ENCODE assay signal across 10 cellular contexts in genomic region chr2:53715568-53715967, GRCh38. TPM values are rescaled to one million over a fixed set of nuclear protein-coding genes. Genes with fewer than 3 reads are reported as not detected.
DNase-seq lines count a peak whose midpoint lies in the region; ATAC-seq and TF ChIP-seq lines count a peak whose summit lies in the region.
"Had no signal": no experiment of that assay in that cellular context is flagged by ENCODE, and none has a peak within 500 bp of the region (broad histone marks: within the 10 kb centered on the region; RNA-seq: fewer than 3 reads in every experiment).

No MANE protein-coding gene starts in this region.

- H3K4me2 ChIP-seq in GM23338: no peak overlapping the region

- H3K27ac ChIP-seq in GM23338 (ENCODE audit: low read depth) (no peak overlapping the region), VCaP (no peak overlapping the region), right lobe of liver (no peak overlapping the region)

- H3K79me2 ChIP-seq in GM23338 (replicated peaks; ENCODE audit: insufficient read depth): peaks cover 6% of the 10 kb centered on the region; the same call in 1 of the 2 replicates

- H3K27me3 Mint-ChIP-seq in GM23338 (ENCODE audit: insufficient read depth, low read depth, poor library complexity): peaks cover 1% of the 10 kb centered on the region
- no peaks in the 10 kb centered on the region for H3K27me3 Mint-ChIP-seq in activated CD4-positive, alpha-beta T cell treated with anti-CD3 and anti-CD28 coated beads, Interleukin-2, amount 10 ng/mL, durations not matched to agents 24 days and 14 days
- H3K27me3 Mint-ChIP-seq: activated naive CD4-positive, alpha-beta T cell treated with anti-CD3 and anti-CD28 coated beads, Interleukin-2, amount 50 U/mL, for 24 hours had no signal

- ATAC-seq in GM23338 (no peak), right lobe of liver (peak in 1 of 4 donors; percentile 43), HG03442 (IDR thresholded peaks at IDR 0.05; ENCODE audit: unreplicated experiment) (no peak), GM19397 (IDR thresholded peaks at IDR 0.05; ENCODE audit: unreplicated experiment) (no peak), HG02798 (IDR thresholded peaks at IDR 0.05; ENCODE audit: poor library complexity, unreplicated experiment) (no peak)
- ATAC-seq: stimulated activated effector memory CD8-positive, alpha-beta T cell treated with anti-CD3 and anti-CD28 coated beads, Interleukin-12 subunit alpha, Interleukin-12 subunit beta, amount 100 ng/mL, for 72 hours had no signal

- TF ChIP-seq POLR2A in right lobe of liver (IDR thresholded peaks at IDR 0.05): no peak

- H3F3A ChIP-seq in GM23338 (replicated peaks; ENCODE audit: low read depth): no peaks in the 10 kb centered on the region

- H3K9me2 ChIP-seq in GM23338 (ENCODE audit: insufficient read depth): 0 out of 2 replicates have a peak, but pooled peaks cover 4% of the 10 kb centered on the region

- TF ChIP-seq CTCF in BJ (IDR thresholded peaks at IDR 0.05; ENCODE audit: insufficient read depth, low read depth, low read length) (0 out of 2 replicates have a peak, but pooled peaks have one; percentile 22), GM23338 (conservative IDR thresholded peaks at IDR 0.05; ENCODE audit: low read depth in 2 of 2) (no peak; a peak in 2 of 4 replicates), VCaP (conservative IDR thresholded peaks at IDR 0.05) (peak; percentile 72), right lobe of liver (IDR thresholded peaks at IDR 0.05) (peak; percentile 32 to 52 (median 48))

- peaks cover 17% of the 10 kb centered on the region; the same call in 2 of the 3 replicates for H3K9me3 Mint-ChIP-seq in GM23338
- peaks cover 3% of the 10 kb centered on the region for H3K9me3 Mint-ChIP-seq in activated CD4-positive, alpha-beta T cell treated with anti-CD3 and anti-CD28 coated beads, Interleukin-2, amount 10 ng/mL, durations not matched to agents 24 days and 14 days
- H3K9me3 Mint-ChIP-seq: activated naive CD4-positive, alpha-beta T cell treated with anti-CD3 and anti-CD28 coated beads, Interleukin-2, amount 50 U/mL, for 24 hours; stimulated activated effector memory CD8-positive, alpha-beta T cell treated with anti-CD3 and anti-CD28 coated beads, Interleukin-12 subunit alpha, Interleukin-12 subunit beta, amount 100 ng/mL, for 72 hours had no signal

- H3K4me3 ChIP-seq in BJ (ENCODE audit: low read depth, low read length) (no peak overlapping the region), GM23338 (no peak overlapping the region), right lobe of liver (no peak overlapping the region)

- intact Hi-C loops in right lobe of liver (cut with DNase I): no loop called here
- intact Hi-C loops in activated CD4-positive, alpha-beta T cell treated with anti-CD3 and anti-CD28 coated beads, Interleukin-2, amount 10 ng/mL, durations not matched to agents 24 days and 14 days (cut with micrococcal nuclease): no loop called here

- H2AFZ ChIP-seq in GM23338: no peak overlapping the region

- peaks cover 47% of the 10 kb centered on the region for H3K36me3 Mint-ChIP-seq in GM23338 (ENCODE audit: low read depth)
- H3K36me3 Mint-ChIP-seq in activated CD4-positive, alpha-beta T cell treated with anti-CD3 and anti-CD28 coated beads, Interleukin-2, amount 10 ng/mL, durations not matched to agents 24 days and 14 days (ENCODE audit: low read depth): peaks cover 35% of the 10 kb centered on the region

- H3K4me1 ChIP-seq in GM23338 (ENCODE audit: insufficient read depth): no peaks in the 10 kb centered on the region
- H3K4me1 ChIP-seq in right lobe of liver: no peaks in the 10 kb centered on the region

- H3K36me3 ChIP-seq in BJ (ENCODE audit: control insufficient read depth, insufficient read depth, low read length): no peaks in the 10 kb centered on the region
- H3K36me3 ChIP-seq in GM23338 (ENCODE audit: insufficient read depth): peaks cover 11% of the 10 kb centered on the region
- H3K36me3 ChIP-seq in right lobe of liver: peaks cover 0 to 9% (median 0%) of the 10 kb centered on the region in 4 donors

- H3K9me3 ChIP-seq in right lobe of liver: no peaks in the 10 kb centered on the region

- CTCF ChIA-PET in BJ (lab: Yijun Ruan, JAX): interaction anchor here (0.9 to 1.4 kb wide), 6 partner anchors 9 to 295 kb away, joined by 3 to 6 read pairs (median 3); no protein-coding TSS in a partner anchor

- no peak overlapping the region for H3K27ac Mint-ChIP-seq in GM23338
- H3K27ac Mint-ChIP-seq in activated CD4-positive, alpha-beta T cell treated with anti-CD3 and anti-CD28 coated beads, Interleukin-2, amount 10 ng/mL, durations not matched to agents 24 days and 14 days: no peak overlapping the region
- H3K27ac Mint-ChIP-seq: activated naive CD4-positive, alpha-beta T cell treated with anti-CD3 and anti-CD28 coated beads, Interleukin-2, amount 50 U/mL, for 24 hours; stimulated activated effector memory CD8-positive, alpha-beta T cell treated with anti-CD3 and anti-CD28 coated beads, Interleukin-12 subunit alpha, Interleukin-12 subunit beta, amount 100 ng/mL, for 72 hours had no signal

- POLR2A ChIA-PET in BJ (lab: Charles Lee): no interaction called here

- DNase-seq in BJ (ENCODE audit: low read depth): no peak
- DNase-seq in GM23338 (ENCODE audit: low spot score): peak; percentile 26
- no peak for DNase-seq in right lobe of liver
- DNase-seq in activated CD4-positive, alpha-beta T cell treated with anti-CD3 and anti-CD28 coated beads, Interleukin-2, amount 10 ng/mL, durations not matched to agents 24 days and 14 days: no peak

- H3K27me3 ChIP-seq in BJ (ENCODE audit: control insufficient read depth, insufficient read depth, low read length): no peaks in the 10 kb centered on the region
- H3K27me3 ChIP-seq in GM23338 (ENCODE audit: insufficient read depth): no peaks in the 10 kb centered on the region
- no peaks in the 10 kb centered on the region for H3K27me3 ChIP-seq in right lobe of liver

- H3K4me1 Mint-ChIP-seq in GM23338: no peaks in the 10 kb centered on the region
- peaks cover 2% of the 10 kb centered on the region for H3K4me1 Mint-ChIP-seq in activated CD4-positive, alpha-beta T cell treated with anti-CD3 and anti-CD28 coated beads, Interleukin-2, amount 10 ng/mL, durations not matched to agents 24 days and 14 days
- H3K4me1 Mint-ChIP-seq: activated naive CD4-positive, alpha-beta T cell treated with anti-CD3 and anti-CD28 coated beads, Interleukin-2, amount 50 U/mL, for 24 hours had no signal

- H3K4me3 Mint-ChIP-seq in GM23338: no peak overlapping the region
- H3K4me3 Mint-ChIP-seq in activated CD4-positive, alpha-beta T cell treated with anti-CD3 and anti-CD28 coated beads, Interleukin-2, amount 10 ng/mL, durations not matched to agents 24 days and 14 days: no peak overlapping the region
- H3K4me3 Mint-ChIP-seq: activated naive CD4-positive, alpha-beta T cell treated with anti-CD3 and anti-CD28 coated beads, Interleukin-2, amount 50 U/mL, for 24 hours; stimulated activated effector memory CD8-positive, alpha-beta T cell treated with anti-CD3 and anti-CD28 coated beads, Interleukin-12 subunit alpha, Interleukin-12 subunit beta, amount 100 ng/mL, for 72 hours had no signal

- H4K20me1 ChIP-seq in GM23338 (replicated peaks; ENCODE audit: insufficient read depth): 0 out of 2 replicates have a peak, but pooled peaks cover 3% of the 10 kb centered on the region

TF ChIP-seq in GM23338, 12 proteins besides CTCF, POLR2A, EP300 and RAD21 (continues in another document):
- TF ChIP-seq POLR2AphosphoS5 (IDR thresholded peaks at IDR 0.05; ENCODE audit: low read depth) (no peak), ZNF114 (CRISPR knock-in tag; IDR thresholded peaks at IDR 0.05) (no peak), EZH2phosphoT487 (IDR thresholded peaks at IDR 0.05; ENCODE audit: unreplicated experiment) (no peak), STAT1 (IDR thresholded peaks at IDR 0.05; ENCODE audit: unreplicated experiment) (no peak), REST (IDR thresholded peaks at IDR 0.05; ENCODE audit: unreplicated experiment) (no peak), JUNB (IDR thresholded peaks at IDR 0.05; ENCODE audit: unreplicated experiment) (no peak), EZH2 (IDR thresholded peaks at IDR 0.05; ENCODE audit: low read depth, unreplicated experiment) (no peak)

RNA-seq across cellular contexts. Expression of gene CHAC2, which starts 52.0 kb away (rescaled TPM):
- polyA plus RNA-seq in BJ (2011; rRNA removed) (0.98 and 2.0 TPM in 2 replicates), GM23338 (2016; fragmentation: Nextera tagmentation; extraction: Ambion mirVana) (25.8 and 27.1 TPM in 2 replicates)
- 0.41 and 0.57 TPM in 2 replicates for polyA minus RNA-seq in BJ (2011; rRNA and poly(A)+ RNA removed)
- 17.9 and 20.9 TPM in 2 replicates for total RNA-seq in GM23338 (2014; rRNA removed; shearing (Covaris generic))
- 1 to 10 TPM; 1.2 to 4.3 (median 2.5) TPM for total RNA-seq in right lobe of liver
- 24.8 and 27.4 TPM in 2 replicates for total RNA-seq in activated CD4-positive, alpha-beta T cell treated with anti-CD3 and anti-CD28 coated beads, Interleukin-2, amount 10 ng/mL, durations not matched to agents 24 days and 14 days

Comparison
In these comparisons a context has a peak if more than half of its experiments do, and no peak if none do; other contexts are left out.
1. CTCF ChIP-seq: peak in BJ (single experiment), VCaP (single experiment) and right lobe of liver (4 of 4); none in GM23338 (0 of 2).